26 cellular contexts compared by ENCODE assay signal in genomic region chr4:3771932-3772495, GRCh38. TPM values are rescaled to one million over a fixed set of nuclear protein-coding genes. Genes with fewer than 3 reads are reported as not detected.
DNase-seq lines count a peak whose midpoint lies in the region; ATAC-seq and TF ChIP-seq lines count a peak whose summit lies in the region.
"Had no signal": no experiment of that assay in that cellular context is flagged by ENCODE, and none has a peak within 500 bp of the region (broad histone marks: within the 10 kb centered on the region; RNA-seq: fewer than 3 reads in every experiment).

No MANE protein-coding gene starts in this region.

- 58 to 62% methylated on average over 18 to 24 of the region's 24 CpGs for WGBS in body of pancreas, 2 donors

- no peak overlapping the region for H3K27ac ChIP-seq in BLaER1
- H3K27ac ChIP-seq in BLaER1 treated with 17β-estradiol and CSF1 and Interleukin-3, amounts not matched to agents 10 nM and 100 nM = no peak overlapping the region
- H3K27ac ChIP-seq in thoracic aorta = peak overlapping the region; percentile 67 to 70
- no peak overlapping the region for H3K27ac ChIP-seq in body of pancreas
- H3K27ac ChIP-seq: GM23248, RWPE1 had no signal

- H3K9me3 ChIP-seq in BLaER1 = no peaks in the 10 kb centered on the region
- H3K9me3 ChIP-seq in BLaER1 treated with 17β-estradiol and CSF1 and Interleukin-3, amounts not matched to agents 10 nM and 100 nM (replicated peaks in 1 of 11) = no peaks in the 10 kb centered on the region
- no peaks in the 10 kb centered on the region for H3K9me3 ChIP-seq in thoracic aorta
- H3K9me3 ChIP-seq in body of pancreas = no peaks in the 10 kb centered on the region

- H3K36me3 ChIP-seq in BLaER1 (no peaks in the 10 kb centered on the region), thoracic aorta (no peaks in the 10 kb centered on the region), body of pancreas (replicated peaks in 1 of 2; ENCODE audit: insufficient read depth in 1 of 2, low read depth in 2 of 2) (no peaks in the 10 kb centered on the region)
- no peaks in the 10 kb centered on the region for H3K36me3 ChIP-seq in BLaER1 treated with 17β-estradiol and CSF1 and Interleukin-3, amounts not matched to agents 10 nM and 100 nM

- H3K4me3 ChIP-seq in BLaER1 (no peak overlapping the region), thoracic aorta (peak overlapping the region; percentile 21), body of pancreas (no peak overlapping the region)
- no peak overlapping the region for H3K4me3 ChIP-seq in BLaER1 treated with 17β-estradiol and CSF1 and Interleukin-3, amounts not matched to agents 10 nM and 100 nM
- H3K4me3 ChIP-seq: GM12878, GM23248, K562 had no signal

- peak overlapping the region; percentile 96 for H3K4me2 ChIP-seq in BLaER1
- peak overlapping the region in 8 of 11 experiments; percentile 86 to 94 (median 91); a peak in 17 of 22 replicates for H3K4me2 ChIP-seq in BLaER1 treated with 17β-estradiol and CSF1 and Interleukin-3, amounts not matched to agents 10 nM and 100 nM

- TF ChIP-seq POLR2A in body of pancreas (IDR thresholded peaks at IDR 0.05) = no peak

- no peak overlapping the region for H3K9ac ChIP-seq in BLaER1
- H3K9ac ChIP-seq in BLaER1 treated with 17β-estradiol and CSF1 and Interleukin-3, amounts not matched to agents 10 nM and 100 nM = peak overlapping the region in 1 of 11 experiments; percentile 13; a peak in 3 of 22 replicates
- H3K9ac ChIP-seq: GM23248 had no signal

- ATAC-seq in thoracic aorta (ENCODE audit: insufficient number of reproducible peaks, low FRiP score, low read depth) = no peak
- no peak for ATAC-seq in body of pancreas
- ATAC-seq: GM12878, K562, Panc1 had no signal

- peak; percentile 41 to 92 (median 77) for DNase-seq in head of caudate nucleus
- DNase-seq in thoracic aorta (ENCODE audit: low spot score) = no peak
- DNase-seq in NCI-H146 treated with DMSO at 0.1 percent for 48 hours (lab: John Stamatoyannopoulos, UW; ENCODE audit: unreplicated experiment) = no peak
- no peak for DNase-seq in NCI-H1105 treated with DMSO at 0.1 percent for 48 hours (lab: John Stamatoyannopoulos, UW)
- DNase-seq in body of pancreas = no peak
- DNase-seq: CD8-positive, alpha-beta memory T cell; DMS 273 treated with DMSO at 0.1 percent for 48 hours; DMS79; EL; GDM1; GM23248; H9; Kasumi-1; NCI-H1436 treated with DMSO at 0.1 percent for 48 hours; NCI-H1930; NCI-H446 treated with DMSO at 0.1 percent for 48 hours; NCI-H526; NCI-H82; SHP77 treated with DMSO at 0.1 percent for 48 hours had no signal

- H3K27me3 ChIP-seq in BLaER1 (0 out of 2 replicates have a peak, but pooled peaks cover 1% of the 10 kb centered on the region), thoracic aorta (replicated peaks; ENCODE audit: insufficient read depth) (no peaks in the 10 kb centered on the region), body of pancreas (no peaks in the 10 kb centered on the region)
- H3K27me3 ChIP-seq in BLaER1 treated with 17β-estradiol and CSF1 and Interleukin-3, amounts not matched to agents 10 nM and 100 nM = peaks cover under 1 to 46% (median 3%) of the 10 kb centered on the region in 11 experiments; a peak in 17 of 22 replicates

- TF ChIP-seq CTCF in thoracic aorta (IDR thresholded peaks at IDR 0.05) (no peak), body of pancreas (IDR thresholded peaks at IDR 0.05) (no peak)

- intact Hi-C loops in head of caudate nucleus (cut with DNase I) (no loop called here), body of pancreas (cut with DNase I) (no loop called here)

- H3K4me1 ChIP-seq in BLaER1 = peaks cover 65% of the 10 kb centered on the region
- H3K4me1 ChIP-seq in BLaER1 treated with 17β-estradiol and CSF1 and Interleukin-3, amounts not matched to agents 10 nM and 100 nM = peaks cover 12 to 64% (median 59%) of the 10 kb centered on the region in 10 experiments
- peaks cover 11 to 59% of the 10 kb centered on the region in 2 donors for H3K4me1 ChIP-seq in thoracic aorta (ENCODE audit: control insufficient read depth in 1 of 2, low read depth in 2 of 2)
- peaks cover 16% of the 10 kb centered on the region for H3K4me1 ChIP-seq in body of pancreas

- peaks cover 38% of the 10 kb centered on the region for H4K20me1 ChIP-seq in BLaER1
- H4K20me1 ChIP-seq in BLaER1 treated with 17β-estradiol and CSF1 and Interleukin-3, amounts not matched to agents 10 nM and 100 nM = peaks cover 0 to 71% (median 26%) of the 10 kb centered on the region in 11 experiments; a peak in 14 of 22 replicates

RNA-seq across cellular contexts. Expression of gene ADRA2C, which starts 5.8 kb away (rescaled TPM):
- total RNA-seq in thoracic aorta (100 to 1,000 TPM; 105 to 232 TPM), body of pancreas (10 to 100 TPM in 1 of 2 donors, 1 to 10 TPM in 1; 6.7 to 10.5 TPM)
- total RNA-seq: CD8-positive, alpha-beta memory T cell; M059J had no signal

Comparison
In these comparisons a context has a peak if more than half of its experiments do, and no peak if none do; other contexts are left out.
1. H3K27ac ChIP-seq: peak in thoracic aorta (2 of 2); none in BLaER1 (single experiment), BLaER1 treated with 17β-estradiol and CSF1 and Interleukin-3, amounts not matched to agents 10 nM and 100 nM (0 of 11) and body of pancreas (0 of 4).
2. DNase-seq: peak in head of caudate nucleus (42 of 42); none in thoracic aorta (single experiment), NCI-H146 treated with DMSO at 0.1 percent for 48 hours (single experiment), NCI-H1105 treated with DMSO at 0.1 percent for 48 hours (single experiment) and body of pancreas (0 of 4).
3. RNA of gene ADRA2C, which starts 5.8 kb away (total RNA-seq): 105 to 232 TPM in thoracic aorta; 6.7 to 10.5 TPM in body of pancreas; every median in the first group is over 4 times any median in the second.